ENCODE assay signal across 8 cellular contexts in genomic region chr18:8480506-8481328, GRCh38.
DNase-seq lines count a peak whose midpoint lies in the region; ATAC-seq and TF ChIP-seq lines count a peak whose summit lies in the region.
"Had no signal": no experiment of that assay in that cellular context is flagged by ENCODE, and none has a peak within 500 bp of the region (broad histone marks: within the 10 kb centered on the region; RNA-seq: fewer than 3 reads in every experiment).

No MANE protein-coding gene starts in this region.

- H3K4me1 ChIP-seq in HCT116 (ENCODE audit: control insufficient read depth in 1 of 2, insufficient read depth in 2 of 2, low read length in 2 of 2) (no peaks in the 10 kb centered on the region), lower lobe of right lung (no peaks in the 10 kb centered on the region)

- ATAC-seq in HCT116 (peak; percentile 75), lower lobe of right lung (peak; percentile 37 to 70), HG03521 (IDR thresholded peaks at IDR 0.05; ENCODE audit: unreplicated experiment) (no peak)

- H3K79me2 ChIP-seq in HCT116 (ENCODE audit: insufficient read depth, low read length): no peaks in the 10 kb centered on the region

- no peaks in the 10 kb centered on the region for H4K20me1 ChIP-seq in HCT116 (ENCODE audit: insufficient read depth)

- no TSS peak for BruUV-seq in HCT116 (replicated peaks; lab: Mats Ljungman, UMichigan)

- no peaks in the 10 kb centered on the region for H3K36me3 ChIP-seq in HCT116 (ENCODE audit: control insufficient read depth in 1 of 2, insufficient read depth in 2 of 2, low read length in 2 of 2)
- H3K36me3 ChIP-seq in lower lobe of right lung: no peaks in the 10 kb centered on the region

- peak overlapping the region; percentile 35 for H2AFZ ChIP-seq in HCT116 (ENCODE audit: low read depth, low read length, poor library complexity, severe bottlenecking)

- peak; percentile 68 for TF ChIP-seq RAD21 in HCT116 (IDR thresholded peaks at IDR 0.05; ENCODE audit: low read depth)

- TF ChIP-seq POLR2A in HCT116 (IDR thresholded peaks at IDR 0.05; ENCODE audit: borderline replicate concordance, extremely low read depth, insufficient read depth, insufficient read length): no peak

- DNase-seq in HCT116 (ENCODE audit: low read depth, low spot score) (peak; percentile 24), NCI-H748 treated with DMSO at 0.1 percent for 48 hours (lab: John Stamatoyannopoulos, UW) (peak; percentile 66), dermis microvascular lymphatic vessel endothelial cell (ENCODE audit: low read depth in 2 of 2) (peak; percentile 48 to 69), lower lobe of right lung (no peak), GF-D8 (lab: John Stamatoyannopoulos, UW) (no peak)
- DNase-seq in stimulated activated CD4-positive, alpha-beta T cell treated with anti-CD3 and anti-CD28 coated beads, Interleukin-4, amount 100 ng/mL, for 4 hours: no peak
- DNase-seq: activated B cell treated with CpG ODN at 0.5 μM for 24 hours had no signal

- H3K27ac ChIP-seq in HCT116 (ENCODE audit: low read depth, low read length) (no peak overlapping the region), lower lobe of right lung (no peak overlapping the region)

- H3K9me3 ChIP-seq in HCT116 (ENCODE audit: control insufficient read depth in 1 of 2, insufficient read depth in 1 of 2, low read depth in 1 of 2, low read length in 2 of 2) (no peaks in the 10 kb centered on the region), lower lobe of right lung (no peaks in the 10 kb centered on the region)

- POLR2A ChIA-PET in HCT116 (lab: Charles Lee): no interaction called here

- RAD21 ChIA-PET in HCT116 (lab: Charles Lee; ENCODE audit: low non-redundant PET in 1 of 2, low total read pairs in 2 of 2, uncharacterized antibody in 2 of 2, unreplicated experiment in 2 of 2): no interaction called here

- intact Hi-C loops in HCT116 (cut with micrococcal nuclease) (no loop called here), lower lobe of right lung (cut with DNase I) (no loop called here)

- CTCF ChIA-PET in HCT116 (lab: Charles Lee): interaction anchor here (0.9 to 1.4 kb wide), 6 partner anchors 10 to 1209 kb away, joined by 3 to 4 read pairs (median 4); no protein-coding TSS in a partner anchor

- no peak overlapping the region for H3K9ac ChIP-seq in HCT116 (ENCODE audit: low read length)

- no peaks in the 10 kb centered on the region for H3K27me3 ChIP-seq in HCT116 (ENCODE audit: insufficient read depth, low read length)
- no peaks in the 10 kb centered on the region for H3K27me3 ChIP-seq in lower lobe of right lung (ENCODE audit: low read depth)

- no peak overlapping the region for H3K4me2 ChIP-seq in HCT116 (ENCODE audit: low read length)

- no peaks in the 10 kb centered on the region for H3K9me2 ChIP-seq in HCT116 (ENCODE audit: insufficient read depth)

- TF ChIP-seq CTCF in HCT116 (IDR thresholded peaks at IDR 0.05 in 2 of 3, conservative IDR thresholded peaks at IDR 0.05 in 1 of 3; ENCODE audit: borderline replicate concordance in 1 of 3, insufficient read depth in 1 of 3, low read depth in 2 of 3, low read length in 2 of 3): peak; percentile 27 to 55 (median 52); a peak in 5 of 6 replicates
- TF ChIP-seq CTCF in lower lobe of right lung (IDR thresholded peaks at IDR 0.05): peak; percentile 50

- no peak overlapping the region for H3K4me3 ChIP-seq in HCT116 (replicated peaks in 1 of 2; ENCODE audit: low read depth in 1 of 2, low read length in 2 of 2)
- no peak overlapping the region for H3K4me3 ChIP-seq in lower lobe of right lung

TF ChIP-seq in HCT116, 20 proteins besides CTCF, POLR2A, EP300 and RAD21:
- TF ChIP-seq SRF (IDR thresholded peaks at IDR 0.05; ENCODE audit: low read depth) (no peak), SIN3A (IDR thresholded peaks at IDR 0.05; ENCODE audit: low read depth) (no peak), CEBPB (IDR thresholded peaks at IDR 0.05; ENCODE audit: low read depth) (no peak), EZH2 (IDR thresholded peaks at IDR 0.05) (no peak), FOSL1 (IDR thresholded peaks at IDR 0.05; ENCODE audit: low read depth) (no peak), ATF3 (IDR thresholded peaks at IDR 0.05) (no peak), ELF1 (IDR thresholded peaks at IDR 0.05; ENCODE audit: borderline replicate concordance, low read depth) (no peak), YY1 (IDR thresholded peaks at IDR 0.05; ENCODE audit: extremely low read depth, insufficient replicate concordance, low read depth, low read length) (no peak), SP1 (IDR thresholded peaks at IDR 0.05; ENCODE audit: low read depth) (no peak), CBX3 (IDR thresholded peaks at IDR 0.05; ENCODE audit: low read depth) (no peak), ZBTB33 (IDR thresholded peaks at IDR 0.05; ENCODE audit: extremely low read depth, insufficient replicate concordance, low read length) (no peak), POLR2AphosphoS5 (IDR thresholded peaks at IDR 0.05; ENCODE audit: low read depth, low read length) (no peak), ZNF274 (IDR thresholded peaks at IDR 0.05; ENCODE audit: low read depth, low read length) (no peak), EGR1 (IDR thresholded peaks at IDR 0.05; ENCODE audit: low read depth) (no peak), JUND (IDR thresholded peaks at IDR 0.05) (no peak), ZFX (IDR thresholded peaks at IDR 0.05) (no peak), TCF7L2 (IDR thresholded peaks at IDR 0.05; ENCODE audit: borderline replicate concordance, extremely low read depth, insufficient read depth, insufficient read length) (no peak), EZH2phosphoT487 (IDR thresholded peaks at IDR 0.05; ENCODE audit: borderline replicate concordance) (no peak)
- TF ChIP-seq, protein P1, sequence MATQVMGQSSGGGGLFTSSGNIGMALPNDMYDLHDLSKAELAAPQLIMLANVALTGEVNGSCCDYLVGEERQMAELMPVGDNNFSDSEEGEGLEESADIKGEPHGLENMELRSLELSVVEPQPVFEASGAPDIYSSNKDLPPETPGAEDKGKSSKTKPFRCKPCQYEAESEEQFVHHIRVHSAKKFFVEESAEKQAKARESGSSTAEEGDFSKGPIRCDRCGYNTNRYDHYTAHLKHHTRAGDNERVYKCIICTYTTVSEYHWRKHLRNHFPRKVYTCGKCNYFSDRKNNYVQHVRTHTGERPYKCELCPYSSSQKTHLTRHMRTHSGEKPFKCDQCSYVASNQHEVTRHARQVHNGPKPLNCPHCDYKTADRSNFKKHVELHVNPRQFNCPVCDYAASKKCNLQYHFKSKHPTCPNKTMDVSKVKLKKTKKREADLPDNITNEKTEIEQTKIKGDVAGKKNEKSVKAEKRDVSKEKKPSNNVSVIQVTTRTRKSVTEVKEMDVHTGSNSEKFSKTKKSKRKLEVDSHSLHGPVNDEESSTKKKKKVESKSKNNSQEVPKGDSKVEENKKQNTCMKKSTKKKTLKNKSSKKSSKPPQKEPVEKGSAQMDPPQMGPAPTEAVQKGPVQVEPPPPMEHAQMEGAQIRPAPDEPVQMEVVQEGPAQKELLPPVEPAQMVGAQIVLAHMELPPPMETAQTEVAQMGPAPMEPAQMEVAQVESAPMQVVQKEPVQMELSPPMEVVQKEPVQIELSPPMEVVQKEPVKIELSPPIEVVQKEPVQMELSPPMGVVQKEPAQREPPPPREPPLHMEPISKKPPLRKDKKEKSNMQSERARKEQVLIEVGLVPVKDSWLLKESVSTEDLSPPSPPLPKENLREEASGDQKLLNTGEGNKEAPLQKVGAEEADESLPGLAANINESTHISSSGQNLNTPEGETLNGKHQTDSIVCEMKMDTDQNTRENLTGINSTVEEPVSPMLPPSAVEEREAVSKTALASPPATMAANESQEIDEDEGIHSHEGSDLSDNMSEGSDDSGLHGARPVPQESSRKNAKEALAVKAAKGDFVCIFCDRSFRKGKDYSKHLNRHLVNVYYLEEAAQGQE (IDR thresholded peaks at IDR 0.05; ENCODE audit: low read depth): no peak

Comparison
In these comparisons a context has a peak if more than half of its experiments do, and no peak if none do; other contexts are left out.
1. DNase-seq: peak in HCT116 (single experiment), NCI-H748 treated with DMSO at 0.1 percent for 48 hours (single experiment) and dermis microvascular lymphatic vessel endothelial cell (2 of 2); none in lower lobe of right lung (single experiment), GF-D8 (single experiment) and stimulated activated CD4-positive, alpha-beta T cell treated with anti-CD3 and anti-CD28 coated beads, Interleukin-4, amount 100 ng/mL, for 4 hours (0 of 2).